2 cellular contexts compared by ENCODE assay signal in genomic region chr10:102132193-102132562, GRCh38.
TF ChIP-seq lines count a peak whose summit lies in the region.

No MANE protein-coding gene starts in this region.

TF ChIP-seq in endothelial cell of umbilical vein, 7 proteins besides CTCF, POLR2A, EP300 and RAD21:
- TF ChIP-seq MYC (IDR thresholded peaks at IDR 0.05; ENCODE audit: low read depth, low read length) (no peak), GATA2 (IDR thresholded peaks at IDR 0.05; ENCODE audit: insufficient read depth, insufficient read length, low read depth, low read length) (no peak)

TF ChIP-seq in HEK293T, 16 proteins besides CTCF, POLR2A, EP300 and RAD21:
- TF ChIP-seq SUZ12 (IDR thresholded peaks at IDR 0.05) = no peak
- TF ChIP-seq CTBP1 (IDR thresholded peaks at IDR 0.05; ENCODE audit: borderline replicate concordance) = no peak
- no peak for TF ChIP-seq NFRKB (IDR thresholded peaks at IDR 0.05)
- TF ChIP-seq ZNF384 (IDR thresholded peaks at IDR 0.05) = no peak
